ENCODE assay signal across 14 cellular contexts in genomic region chr11:126732981-126733380, GRCh38.
DNase-seq lines count a peak whose midpoint lies in the region; ATAC-seq, FAIRE-seq and TF ChIP-seq lines count a peak whose summit lies in the region.
"Had no signal": no experiment of that assay in that cellular context is flagged by ENCODE, and none has a peak within 500 bp of the region (broad histone marks: within the 10 kb centered on the region; RNA-seq: fewer than 3 reads in every experiment).

No MANE protein-coding gene starts in this region.

- no peak overlapping the region for H3K27ac ChIP-seq in PC-9

- H4K20me1 ChIP-seq in PC-9 (ENCODE audit: insufficient read depth), result no peaks in the 10 kb centered on the region

- FAIRE-seq in urothelium cell line (lab: Jason Lieb, UNC), result no peak

- H3F3A ChIP-seq in PC-9 (ENCODE audit: insufficient read depth, low read depth), result no peaks in the 10 kb centered on the region

- BruUV-seq in PC-9 (replicated peaks; lab: Mats Ljungman, UMichigan), result no TSS peak

- no peak overlapping the region for H3K4me2 ChIP-seq in PC-9

- no peak overlapping the region for H2AFZ ChIP-seq in PC-9

- ATAC-seq in GM19035 (IDR thresholded peaks at IDR 0.05; ENCODE audit: unreplicated experiment), result peak; percentile 77
- ATAC-seq in GM21723 (IDR thresholded peaks at IDR 0.05; ENCODE audit: unreplicated experiment), result peak; percentile 86
- ATAC-seq in HG03196 (IDR thresholded peaks at IDR 0.05; ENCODE audit: unreplicated experiment), result peak; percentile 63
- ATAC-seq: PC-3 had no signal

- POLR2A ChIA-PET in GM10248 (lab: Yijun Ruan, JAX), result no interaction called here
- POLR2A ChIA-PET in PC-9 (lab: Charles Lee; ENCODE audit: unreplicated experiment), result no interaction called here

- no peaks in the 10 kb centered on the region for H3K9me3 ChIP-seq in PC-9 (ENCODE audit: insufficient read depth, low read depth)

- H3K79me2 ChIP-seq in PC-9 (ENCODE audit: low read depth), result no peaks in the 10 kb centered on the region

- no peaks in the 10 kb centered on the region for H3K9me2 ChIP-seq in PC-9 (ENCODE audit: insufficient read depth)

- CTCF ChIA-PET in GM10248 (lab: Yijun Ruan, JAX) (interaction anchor here (1.3 to 1.5 kb wide), 2 partner anchors 16 to 257 kb away, joined by 4 read pairs; no protein-coding TSS in a partner anchor), PC-9 (lab: Charles Lee) (no interaction called here)

- H3K27me3 ChIP-seq in PC-9 (ENCODE audit: insufficient read depth, low read depth), result peaks cover 91% of the 10 kb centered on the region

- H3K36me3 ChIP-seq in PC-9 (ENCODE audit: low read depth), result no peaks in the 10 kb centered on the region

- H3K4me1 ChIP-seq in PC-9 (replicated peaks; ENCODE audit: insufficient read depth), result no peaks in the 10 kb centered on the region

- no peak overlapping the region for H3K4me3 ChIP-seq in PC-9

- intact Hi-C loops in PC-9 (cut with micrococcal nuclease; ENCODE audit: unreplicated experiment), result no loop called here

- TF ChIP-seq CTCF in GM10248 (IDR thresholded peaks at IDR 0.05; ENCODE audit: control extremely low read depth, extremely low read depth, low read depth, missing control alignments), result no peak
- TF ChIP-seq CTCF in PC-9 (conservative IDR thresholded peaks at IDR 0.05), result no peak

- DNase-seq in GM10248 (ENCODE audit: extremely low spot score) (peak; percentile 35), urothelium cell line (ENCODE audit: low spot score) (no peak), putamen (ENCODE audit: low spot score) (no peak), NCI-H2196 (lab: John Stamatoyannopoulos, UW; ENCODE audit: unreplicated experiment) (no peak), PC-9 (no peak)
- DNase-seq: activated CD4-positive, alpha-beta T cell treated with anti-CD3 and anti-CD28 coated beads for 48 hours; activated effector memory CD4-positive, alpha-beta T cell treated with Interleukin-2 at 50 U/mL for 16 hours; DMS53; NCI-H2227 treated with DMSO at 0.1 percent for 48 hours; occipital lobe; PC-3 had no signal
